ENCODE assay signal across 1 cellular context in the genomic region with DNA sequence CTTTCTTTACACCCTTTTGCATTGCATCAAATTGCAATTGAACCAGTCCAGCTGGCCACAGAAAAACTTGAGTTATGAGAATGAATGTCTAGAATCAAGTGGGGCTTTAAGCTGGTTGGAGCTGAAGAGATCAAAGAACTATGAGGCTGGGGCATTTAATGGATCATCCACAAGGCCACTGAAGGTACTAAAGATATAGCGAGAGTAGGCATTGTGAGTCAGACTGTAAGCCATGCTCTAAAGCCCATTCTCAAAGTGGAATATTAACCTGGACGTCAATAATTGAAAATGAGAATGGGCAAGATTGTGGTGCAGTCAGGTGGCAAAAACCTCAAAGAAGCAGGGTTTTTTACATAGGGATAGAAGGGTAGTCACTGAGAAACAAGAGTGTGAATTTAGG.
A peak's percentile ranks its signal among the peaks of the same experiment; 100 is the strongest.
TF ChIP-seq lines count a peak whose summit lies in the region.

No MANE protein-coding gene starts in this region.

TF ChIP-seq in HepG2, 621 proteins besides CTCF, POLR2A, EP300 and RAD21 (continued from another document and continues in another):
- TF ChIP-seq ZNF614 (CRISPR knock-in tag; IDR thresholded peaks at IDR 0.05; ENCODE audit: borderline replicate concordance) (no peak), MED1 (CRISPR knock-in tag; IDR thresholded peaks at IDR 0.05) (peak; percentile 67), ZFP37 (CRISPR knock-in tag; IDR thresholded peaks at IDR 0.05; ENCODE audit: borderline replicate concordance) (no peak), PHF21A (CRISPR knock-in tag; IDR thresholded peaks at IDR 0.05) (peak; percentile 77; the same call in 1 of the 2 replicates), ZNF891 (CRISPR knock-in tag; IDR thresholded peaks at IDR 0.05) (no peak), TCF7 (IDR thresholded peaks at IDR 0.05; ENCODE audit: low read depth) (peak; percentile 75; the same call in 1 of the 2 replicates), MBD4 (IDR thresholded peaks at IDR 0.05; ENCODE audit: borderline replicate concordance, low read length) (no peak), SOX13 (IDR thresholded peaks at IDR 0.05) (no peak), SOX13 (CRISPR knock-in tag; conservative IDR thresholded peaks at IDR 0.05 in 1 of 2, IDR thresholded peaks at IDR 0.05 in 1 of 2) (peak in 1 of 2 experiments; percentile 49; a peak in 1 of 4 replicates), ZNF562 (CRISPR knock-in tag; IDR thresholded peaks at IDR 0.05; ENCODE audit: borderline replicate concordance) (no peak), CCDC6 (CRISPR knock-in tag; IDR thresholded peaks at IDR 0.05) (no peak), ETV5 (CRISPR knock-in tag; IDR thresholded peaks at IDR 0.05; ENCODE audit: borderline replicate concordance) (peak; percentile 11; the same call in 1 of the 2 replicates), SOX5 (CRISPR knock-in tag; IDR thresholded peaks at IDR 0.05; ENCODE audit: borderline replicate concordance) (peak; percentile 57; the same call in 1 of the 2 replicates), ATF6 (CRISPR knock-in tag; conservative IDR thresholded peaks at IDR 0.05) (no peak), ZNF629 (CRISPR knock-in tag; conservative IDR thresholded peaks at IDR 0.05) (no peak), HNRNPLL (IDR thresholded peaks at IDR 0.05; ENCODE audit: low read depth, low read length, poor library complexity, severe bottlenecking) (no peak), ELF3 (CRISPR knock-in tag; IDR thresholded peaks at IDR 0.05) (0 out of 2 replicates have a peak, but pooled peaks have one; percentile 13), BRCA1 (CRISPR knock-in tag; IDR thresholded peaks at IDR 0.05) (peak; percentile 68; the same call in 1 of the 2 replicates), KDM5B (CRISPR knock-in tag; IDR thresholded peaks at IDR 0.05; ENCODE audit: borderline replicate concordance) (no peak), SMARCC2 (IDR thresholded peaks at IDR 0.05) (no peak), CHD4 (IDR thresholded peaks at IDR 0.05; ENCODE audit: borderline replicate concordance, low read length) (no peak), KDM1A (CRISPR knock-in tag; IDR thresholded peaks at IDR 0.05) (no peak), HNF4A (CRISPR knock-in tag; IDR thresholded peaks at IDR 0.05) (peak; percentile 3; the same call in 1 of the 2 replicates), GATAD1 (CRISPR knock-in tag; IDR thresholded peaks at IDR 0.05) (no peak), HES4 (CRISPR knock-in tag; IDR thresholded peaks at IDR 0.05; ENCODE audit: borderline replicate concordance) (no peak), PPARG (CRISPR knock-in tag; conservative IDR thresholded peaks at IDR 0.05) (peak; percentile 39; the same call in 1 of the 2 replicates), ZFY (CRISPR knock-in tag; IDR thresholded peaks at IDR 0.05) (no peak), CCAR2 (optimal IDR thresholded peaks at IDR 0.05; ENCODE audit: low read depth, low read length) (no peak), MNT (IDR thresholded peaks at IDR 0.05) (0 out of 2 replicates have a peak, but pooled peaks have one; percentile 9), ZBTB43 (CRISPR knock-in tag; conservative IDR thresholded peaks at IDR 0.05) (0 out of 2 replicates have a peak, but pooled peaks have one; percentile 19), MYC (CRISPR knock-in tag; IDR thresholded peaks at IDR 0.05; ENCODE audit: borderline replicate concordance) (no peak), ZNF652 (CRISPR knock-in tag; IDR thresholded peaks at IDR 0.05; ENCODE audit: borderline replicate concordance, low read depth) (no peak), NFYC (CRISPR knock-in tag; IDR thresholded peaks at IDR 0.05) (no peak), ZNF792 (CRISPR knock-in tag; IDR thresholded peaks at IDR 0.05) (peak; percentile 46; the same call in 1 of the 2 replicates), ZNF878 (CRISPR knock-in tag; IDR thresholded peaks at IDR 0.05) (0 out of 2 replicates have a peak, but pooled peaks have one; percentile 4)
- TF ChIP-seq, protein P1, sequence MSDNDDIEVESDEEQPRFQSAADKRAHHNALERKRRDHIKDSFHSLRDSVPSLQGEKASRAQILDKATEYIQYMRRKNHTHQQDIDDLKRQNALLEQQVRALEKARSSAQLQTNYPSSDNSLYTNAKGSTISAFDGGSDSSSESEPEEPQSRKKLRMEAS (IDR thresholded peaks at IDR 0.05): no peak
- TF ChIP-seq, protein P2, sequence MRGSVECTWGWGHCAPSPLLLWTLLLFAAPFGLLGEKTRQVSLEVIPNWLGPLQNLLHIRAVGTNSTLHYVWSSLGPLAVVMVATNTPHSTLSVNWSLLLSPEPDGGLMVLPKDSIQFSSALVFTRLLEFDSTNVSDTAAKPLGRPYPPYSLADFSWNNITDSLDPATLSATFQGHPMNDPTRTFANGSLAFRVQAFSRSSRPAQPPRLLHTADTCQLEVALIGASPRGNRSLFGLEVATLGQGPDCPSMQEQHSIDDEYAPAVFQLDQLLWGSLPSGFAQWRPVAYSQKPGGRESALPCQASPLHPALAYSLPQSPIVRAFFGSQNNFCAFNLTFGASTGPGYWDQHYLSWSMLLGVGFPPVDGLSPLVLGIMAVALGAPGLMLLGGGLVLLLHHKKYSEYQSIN (CRISPR knock-in tag; IDR thresholded peaks at IDR 0.05; ENCODE audit: borderline replicate concordance): no peak
- TF ChIP-seq, protein P3, sequence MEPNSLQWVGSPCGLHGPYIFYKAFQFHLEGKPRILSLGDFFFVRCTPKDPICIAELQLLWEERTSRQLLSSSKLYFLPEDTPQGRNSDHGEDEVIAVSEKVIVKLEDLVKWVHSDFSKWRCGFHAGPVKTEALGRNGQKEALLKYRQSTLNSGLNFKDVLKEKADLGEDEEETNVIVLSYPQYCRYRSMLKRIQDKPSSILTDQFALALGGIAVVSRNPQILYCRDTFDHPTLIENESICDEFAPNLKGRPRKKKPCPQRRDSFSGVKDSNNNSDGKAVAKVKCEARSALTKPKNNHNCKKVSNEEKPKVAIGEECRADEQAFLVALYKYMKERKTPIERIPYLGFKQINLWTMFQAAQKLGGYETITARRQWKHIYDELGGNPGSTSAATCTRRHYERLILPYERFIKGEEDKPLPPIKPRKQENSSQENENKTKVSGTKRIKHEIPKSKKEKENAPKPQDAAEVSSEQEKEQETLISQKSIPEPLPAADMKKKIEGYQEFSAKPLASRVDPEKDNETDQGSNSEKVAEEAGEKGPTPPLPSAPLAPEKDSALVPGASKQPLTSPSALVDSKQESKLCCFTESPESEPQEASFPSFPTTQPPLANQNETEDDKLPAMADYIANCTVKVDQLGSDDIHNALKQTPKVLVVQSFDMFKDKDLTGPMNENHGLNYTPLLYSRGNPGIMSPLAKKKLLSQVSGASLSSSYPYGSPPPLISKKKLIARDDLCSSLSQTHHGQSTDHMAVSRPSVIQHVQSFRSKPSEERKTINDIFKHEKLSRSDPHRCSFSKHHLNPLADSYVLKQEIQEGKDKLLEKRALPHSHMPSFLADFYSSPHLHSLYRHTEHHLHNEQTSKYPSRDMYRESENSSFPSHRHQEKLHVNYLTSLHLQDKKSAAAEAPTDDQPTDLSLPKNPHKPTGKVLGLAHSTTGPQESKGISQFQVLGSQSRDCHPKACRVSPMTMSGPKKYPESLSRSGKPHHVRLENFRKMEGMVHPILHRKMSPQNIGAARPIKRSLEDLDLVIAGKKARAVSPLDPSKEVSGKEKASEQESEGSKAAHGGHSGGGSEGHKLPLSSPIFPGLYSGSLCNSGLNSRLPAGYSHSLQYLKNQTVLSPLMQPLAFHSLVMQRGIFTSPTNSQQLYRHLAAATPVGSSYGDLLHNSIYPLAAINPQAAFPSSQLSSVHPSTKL (CRISPR knock-in tag; IDR thresholded peaks at IDR 0.05): peak; percentile 72
- TF ChIP-seq, protein P4, sequence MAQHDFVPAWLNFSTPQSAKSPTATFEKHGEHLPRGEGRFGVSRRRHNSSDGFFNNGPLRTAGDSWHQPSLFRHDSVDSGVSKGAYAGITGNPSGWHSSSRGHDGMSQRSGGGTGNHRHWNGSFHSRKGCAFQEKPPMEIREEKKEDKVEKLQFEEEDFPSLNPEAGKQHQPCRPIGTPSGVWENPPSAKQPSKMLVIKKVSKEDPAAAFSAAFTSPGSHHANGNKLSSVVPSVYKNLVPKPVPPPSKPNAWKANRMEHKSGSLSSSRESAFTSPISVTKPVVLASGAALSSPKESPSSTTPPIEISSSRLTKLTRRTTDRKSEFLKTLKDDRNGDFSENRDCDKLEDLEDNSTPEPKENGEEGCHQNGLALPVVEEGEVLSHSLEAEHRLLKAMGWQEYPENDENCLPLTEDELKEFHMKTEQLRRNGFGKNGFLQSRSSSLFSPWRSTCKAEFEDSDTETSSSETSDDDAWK (CRISPR knock-in tag; IDR thresholded peaks at IDR 0.05): no peak
- TF ChIP-seq, protein P5, sequence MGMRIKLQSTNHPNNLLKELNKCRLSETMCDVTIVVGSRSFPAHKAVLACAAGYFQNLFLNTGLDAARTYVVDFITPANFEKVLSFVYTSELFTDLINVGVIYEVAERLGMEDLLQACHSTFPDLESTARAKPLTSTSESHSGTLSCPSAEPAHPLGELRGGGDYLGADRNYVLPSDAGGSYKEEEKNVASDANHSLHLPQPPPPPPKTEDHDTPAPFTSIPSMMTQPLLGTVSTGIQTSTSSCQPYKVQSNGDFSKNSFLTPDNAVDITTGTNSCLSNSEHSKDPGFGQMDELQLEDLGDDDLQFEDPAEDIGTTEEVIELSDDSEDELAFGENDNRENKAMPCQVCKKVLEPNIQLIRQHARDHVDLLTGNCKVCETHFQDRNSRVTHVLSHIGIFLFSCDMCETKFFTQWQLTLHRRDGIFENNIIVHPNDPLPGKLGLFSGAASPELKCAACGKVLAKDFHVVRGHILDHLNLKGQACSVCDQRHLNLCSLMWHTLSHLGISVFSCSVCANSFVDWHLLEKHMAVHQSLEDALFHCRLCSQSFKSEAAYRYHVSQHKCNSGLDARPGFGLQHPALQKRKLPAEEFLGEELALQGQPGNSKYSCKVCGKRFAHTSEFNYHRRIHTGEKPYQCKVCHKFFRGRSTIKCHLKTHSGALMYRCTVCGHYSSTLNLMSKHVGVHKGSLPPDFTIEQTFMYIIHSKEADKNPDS (CRISPR knock-in tag; IDR thresholded peaks at IDR 0.05): peak; percentile 28; the same call in 1 of the 2 replicates
- TF ChIP-seq, protein P6, sequence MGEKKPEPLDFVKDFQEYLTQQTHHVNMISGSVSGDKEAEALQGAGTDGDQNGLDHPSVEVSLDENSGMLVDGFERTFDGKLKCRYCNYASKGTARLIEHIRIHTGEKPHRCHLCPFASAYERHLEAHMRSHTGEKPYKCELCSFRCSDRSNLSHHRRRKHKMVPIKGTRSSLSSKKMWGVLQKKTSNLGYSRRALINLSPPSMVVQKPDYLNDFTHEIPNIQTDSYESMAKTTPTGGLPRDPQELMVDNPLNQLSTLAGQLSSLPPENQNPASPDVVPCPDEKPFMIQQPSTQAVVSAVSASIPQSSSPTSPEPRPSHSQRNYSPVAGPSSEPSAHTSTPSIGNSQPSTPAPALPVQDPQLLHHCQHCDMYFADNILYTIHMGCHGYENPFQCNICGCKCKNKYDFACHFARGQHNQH (CRISPR knock-in tag; IDR thresholded peaks at IDR 0.05): no peak
- TF ChIP-seq, protein P7, sequence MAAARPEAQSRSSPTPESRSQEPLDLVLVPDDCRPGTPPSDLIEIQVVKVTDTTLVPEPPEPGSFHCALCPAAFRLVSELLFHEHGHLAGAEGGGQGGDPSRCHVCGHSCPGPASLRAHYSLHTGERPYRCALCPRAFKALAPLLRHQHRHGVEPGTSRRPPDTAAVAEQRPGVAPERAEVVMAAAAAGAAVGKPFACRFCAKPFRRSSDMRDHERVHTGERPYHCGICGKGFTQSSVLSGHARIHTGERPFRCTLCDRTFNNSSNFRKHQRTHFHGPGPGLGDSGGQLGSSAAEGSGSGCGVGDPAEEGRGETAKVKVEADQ (CRISPR knock-in tag; IDR thresholded peaks at IDR 0.05; ENCODE audit: borderline replicate concordance): no peak
- TF ChIP-seq, protein P8, sequence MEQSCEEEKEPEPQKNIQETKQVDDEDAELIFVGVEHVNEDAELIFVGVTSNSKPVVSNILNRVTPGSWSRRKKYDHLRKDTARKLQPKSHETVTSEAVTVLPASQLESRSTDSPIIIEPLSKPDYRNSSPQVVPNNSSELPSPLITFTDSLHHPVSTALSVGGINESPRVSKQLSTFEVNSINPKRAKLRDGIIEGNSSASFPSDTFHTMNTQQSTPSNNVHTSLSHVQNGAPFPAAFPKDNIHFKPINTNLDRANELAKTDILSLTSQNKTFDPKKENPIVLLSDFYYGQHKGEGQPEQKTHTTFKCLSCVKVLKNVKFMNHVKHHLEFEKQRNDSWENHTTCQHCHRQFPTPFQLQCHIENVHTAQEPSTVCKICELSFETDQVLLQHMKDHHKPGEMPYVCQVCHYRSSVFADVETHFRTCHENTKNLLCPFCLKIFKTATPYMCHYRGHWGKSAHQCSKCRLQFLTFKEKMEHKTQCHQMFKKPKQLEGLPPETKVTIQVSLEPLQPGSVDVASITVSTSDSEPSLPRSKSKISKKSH (CRISPR knock-in tag; IDR thresholded peaks at IDR 0.05; ENCODE audit: borderline replicate concordance): no peak
